In the genomic region with DNA sequence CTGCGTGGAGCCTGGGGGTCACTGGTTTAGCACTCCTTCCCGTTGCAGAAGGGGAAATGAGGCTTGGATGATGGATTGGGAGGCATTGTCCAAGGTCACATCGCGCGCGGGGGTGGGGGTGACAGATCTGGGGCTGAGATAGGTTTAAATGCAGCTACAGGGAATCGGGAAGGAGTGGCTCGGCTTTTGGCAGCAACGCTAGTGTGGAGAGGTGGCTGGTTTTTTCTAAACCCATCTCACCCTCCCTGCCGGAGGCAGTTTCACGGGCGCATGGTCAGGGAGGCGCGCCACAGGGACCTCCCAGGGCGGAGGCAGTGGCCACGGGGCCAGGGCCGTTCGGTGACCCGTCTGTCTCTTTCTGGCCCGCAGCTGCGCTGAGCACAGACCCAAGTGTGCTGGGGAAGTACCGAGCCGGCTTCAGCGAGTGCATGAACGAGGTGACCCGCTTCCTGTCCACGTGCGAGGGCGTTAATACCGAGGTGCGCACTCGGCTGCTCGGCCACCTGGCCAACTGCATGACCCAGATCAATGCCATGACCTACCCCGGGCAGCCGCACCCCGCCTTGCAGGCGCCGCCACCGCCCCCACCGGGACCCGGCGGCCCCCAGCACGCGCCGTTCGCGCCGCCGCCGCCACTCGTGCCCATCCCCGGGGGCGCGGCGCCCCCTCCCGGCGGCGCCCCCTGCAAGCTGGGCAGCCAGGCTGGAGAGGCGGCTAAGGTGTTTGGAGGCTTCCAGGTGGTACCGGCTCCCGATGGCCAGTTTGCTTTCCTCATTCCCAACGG, we compare ENCODE assay signal across 8 cellular contexts. TPM values are rescaled to one million over a fixed set of nuclear protein-coding genes. Genes with fewer than 3 reads are reported as not detected.
DNase-seq lines count a peak whose midpoint lies in the region; ATAC-seq and TF ChIP-seq lines count a peak whose summit lies in the region.

No MANE protein-coding gene starts in this region.

- TF ChIP-seq CTCF in sigmoid colon (IDR thresholded peaks at IDR 0.05): peak in 2 of 4 experiments; percentile 17 to 37

- H3K36me3 ChIP-seq in sigmoid colon: no peaks in the 10 kb centered on the region

- peak overlapping the region; percentile 39 to 67 (median 60) for H3K4me3 ChIP-seq in sigmoid colon

- in situ Hi-C loops in SK-MEL-5 (cut with HindIII; ENCODE audit: low pct_unique_long_range_greater_than_20kb, low sequenced_read_pairs): no loop called here

- ATAC-seq in GM19397 (IDR thresholded peaks at IDR 0.05; ENCODE audit: unreplicated experiment): peak; percentile 37

- DNase-seq in DMS 273 (lab: John Stamatoyannopoulos, UW; ENCODE audit: unreplicated experiment) (peak; percentile 91), HT-29 (ENCODE audit: low spot score) (peak; percentile 78), SK-MEL-5 (ENCODE audit: low read depth, low spot score) (peak; percentile 51), hepatic stellate cell (ENCODE audit: low spot score) (peak; percentile 66), sigmoid colon (peak; percentile 88), COLO829 (ENCODE audit: low spot score) (no peak)

- TF ChIP-seq EP300 in sigmoid colon (IDR thresholded peaks at IDR 0.05): no peak

- no peak for TF ChIP-seq POLR2A in sigmoid colon (IDR thresholded peaks at IDR 0.05)

- intact Hi-C loops in sigmoid colon (cut with DNase I): loop anchor here (2.0 to 5.0 kb wide), 2 partner anchors 70 to 349 kb away; no protein-coding TSS in a partner anchor

- H3K27ac ChIP-seq in angular gyrus (ENCODE audit: low read depth, low read length): peak overlapping the region; percentile 66
- peak overlapping the region; percentile 90 to 99 (median 96) for H3K27ac ChIP-seq in sigmoid colon

- WGBS in sigmoid colon, 2 donors: 0 to 1% methylated on average over 62 of the region's 62 CpGs

- no peaks in the 10 kb centered on the region for H3K9me3 ChIP-seq in sigmoid colon

- no peaks in the 10 kb centered on the region for H3K27me3 ChIP-seq in sigmoid colon

- peaks cover 0 to 68% (median 63%) of the 10 kb centered on the region in 4 donors for H3K4me1 ChIP-seq in sigmoid colon

RNA-seq across cellular contexts. Expression of gene HES1, which starts 1.6 kb away (rescaled TPM):
- 543 and 595 TPM in 2 replicates for total RNA-seq in HT-29 (2014; rRNA removed; shearing (Covaris generic))
- total RNA-seq in SK-MEL-5 (2014; rRNA removed; shearing (Covaris generic)): 42.3 and 49.0 TPM in 2 replicates
- polyA plus RNA-seq in SK-MEL-5 (2015; cell fraction: cytosol; rRNA removed): 26.1 and 26.9 TPM in 2 replicates
- 40.7 and 50.5 TPM in 2 replicates for polyA plus RNA-seq in SK-MEL-5 (2015; cell fraction: nucleus; rRNA removed)
- 10 to 100 TPM; 17.4 to 35.0 (median 23.4) TPM for total RNA-seq in sigmoid colon
- 10 to 100 TPM; 24.0 to 47.4 (median 45.4) TPM for polyA plus RNA-seq in sigmoid colon

Comparison
In these comparisons a context has a peak if more than half of its experiments do, and no peak if none do; other contexts are left out.
1. RNA of gene HES1, which starts 1.6 kb away (total RNA-seq): 543 to 595 TPM in HT-29; 42.3 to 49.0 TPM in SK-MEL-5 and 17.4 to 35.0 TPM in sigmoid colon; every median in the first group is over 10 times any median in the second.